ENCODE assay signal across 21 cellular contexts in the genomic region with DNA sequence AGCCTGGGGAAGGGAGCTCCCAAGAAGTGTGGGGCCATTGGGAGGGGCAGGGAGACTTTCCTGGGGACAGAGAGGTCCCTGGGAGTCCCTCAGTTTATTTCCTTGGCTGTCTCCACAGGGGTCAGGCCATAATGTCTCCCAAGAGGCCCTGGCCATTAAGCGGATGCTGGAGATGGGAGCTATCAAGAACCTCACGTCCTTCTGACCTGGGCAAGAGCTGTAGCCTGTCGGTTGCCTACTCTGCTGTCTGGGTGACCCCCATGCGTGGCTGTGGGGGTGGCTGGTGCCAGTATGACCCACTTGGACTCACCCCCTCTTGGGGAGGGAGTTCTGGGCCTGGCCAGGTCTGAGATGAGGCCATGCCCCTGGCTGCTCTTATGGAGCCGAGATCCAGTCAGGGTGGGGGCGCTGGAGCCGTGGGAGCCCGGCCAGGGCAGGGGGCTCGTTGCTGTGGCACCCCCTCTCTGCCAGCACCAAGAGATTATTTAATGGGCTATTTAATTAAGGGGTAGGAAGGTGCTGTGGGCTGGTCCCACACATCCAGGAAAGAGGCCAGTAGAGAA. TPM values are rescaled to one million over a fixed set of nuclear protein-coding genes. Genes with fewer than 3 reads are reported as not detected.
DNase-seq lines count a peak whose midpoint lies in the region; ATAC-seq and TF ChIP-seq lines count a peak whose summit lies in the region.
"Had no signal": no experiment of that assay in that cellular context is flagged by ENCODE, and none has a peak within 500 bp of the region (broad histone marks: within the 10 kb centered on the region; RNA-seq: fewer than 3 reads in every experiment).

No MANE protein-coding gene starts in this region.

- TF ChIP-seq CTCF in esophagus muscularis mucosa (IDR thresholded peaks at IDR 0.05) (no peak), transverse colon (IDR thresholded peaks at IDR 0.05) (no peak), glutamatergic neuron (IDR thresholded peaks at IDR 0.05; ENCODE audit: partially characterized antibody, unreplicated experiment) (no peak)

- in situ Hi-C loops in transverse colon (cut with MboI; ENCODE audit: low pct_ligation_motif_present in 1 of 4, low pct_unique_long_range_greater_than_20kb in 1 of 4, low sequenced_read_pairs in 3 of 4) = loop anchor here in 2 of 4 donors (10.0 to 25.0 kb wide), 2 partner anchors 99 to 102 kb away; partner anchors contain the start of gene DCPS (in 1 of the 2)

- no peaks in the 10 kb centered on the region for H3K9me3 Mint-ChIP-seq in glutamatergic neuron (ENCODE audit: unreplicated experiment)
- H3K9me3 Mint-ChIP-seq: activated naive CD8-positive, alpha-beta T cell treated with anti-CD3 and anti-CD28 coated beads for 36 hours; activated T-helper 17 cell treated with anti-CD3 and anti-CD28 coated beads, Interleukin-2, amount 50 U/mL, for 72 hours; CD8-positive, alpha-beta T cell had no signal

- DNase-seq in caudate nucleus (lab: John Stamatoyannopoulos, UW) = no peak
- no peak for DNase-seq in esophagus muscularis mucosa (ENCODE audit: extremely low spot score)
- no peak for DNase-seq in transverse colon
- no peak for DNase-seq in kidney glomerular epithelial cell (lab: John Stamatoyannopoulos, UW)
- no peak for DNase-seq in glutamatergic neuron
- DNase-seq: activated CD4-positive, alpha-beta T cell treated with anti-CD3 and anti-CD28 coated beads for 48 hours; activated naive CD8-positive, alpha-beta T cell treated with anti-CD3 and anti-CD28 coated beads for 36 hours; CD8-positive, alpha-beta T cell; cortex of kidney; DMS153; H7; NCI-H2107; NCI-H524; stimulated activated CD4-positive, alpha-beta T cell treated with anti-CD3 and anti-CD28 coated beads, Interleukin-4, amount 100 ng/mL, for 1 hour; stimulated activated naive CD4-positive, alpha-beta T cell treated with Interleukin-2 at 50 U/mL for 16 hours; T-helper 17 cell had no signal

- no peak overlapping the region for H3K4me3 Mint-ChIP-seq in glutamatergic neuron (ENCODE audit: unreplicated experiment)
- H3K4me3 Mint-ChIP-seq: activated naive CD8-positive, alpha-beta T cell treated with anti-CD3 and anti-CD28 coated beads for 36 hours; activated T-helper 17 cell treated with anti-CD3 and anti-CD28 coated beads, Interleukin-2, amount 50 U/mL, for 72 hours; CD8-positive, alpha-beta T cell; T-helper 17 cell had no signal

- intact Hi-C loops in esophagus muscularis mucosa (cut with DNase I) (no loop called here), transverse colon (cut with DNase I; ENCODE audit: low total_unique reads) (no loop called here)

- H3K36me3 ChIP-seq in esophagus muscularis mucosa = peaks cover 0 to 31% (median 24%) of the 10 kb centered on the region in 4 donors
- peaks cover 13% of the 10 kb centered on the region for H3K36me3 ChIP-seq in rectal smooth muscle tissue (ENCODE audit: control insufficient read depth, insufficient read depth, low read length)
- no peaks in the 10 kb centered on the region for H3K36me3 ChIP-seq in transverse colon

- H3K4me3 ChIP-seq in esophagus muscularis mucosa (no peak overlapping the region), rectal smooth muscle tissue (ENCODE audit: low read length) (no peak overlapping the region), transverse colon (no peak overlapping the region)
- H3K4me3 ChIP-seq: SK-N-MC had no signal

- no peak overlapping the region for H3K27ac Mint-ChIP-seq in glutamatergic neuron (ENCODE audit: unreplicated experiment)
- H3K27ac Mint-ChIP-seq: activated naive CD8-positive, alpha-beta T cell treated with anti-CD3 and anti-CD28 coated beads for 36 hours; activated T-helper 17 cell treated with anti-CD3 and anti-CD28 coated beads, Interleukin-2, amount 50 U/mL, for 72 hours; CD8-positive, alpha-beta T cell had no signal

- TF ChIP-seq EP300 in esophagus muscularis mucosa (IDR thresholded peaks at IDR 0.05) (no peak), transverse colon (IDR thresholded peaks at IDR 0.05; ENCODE audit: low read depth) (no peak)

- 97% methylated on average over 4 of the region's 9 CpGs for WGBS in esophagus muscularis mucosa
- 83% methylated on average over 9 of the region's 9 CpGs; no CpG with 5 or more reads in 1 of the 2 donors for WGBS in transverse colon (ENCODE audit: low coverage in 1 of 2), 2 donors

- no peaks in the 10 kb centered on the region for H3K36me3 Mint-ChIP-seq in glutamatergic neuron (ENCODE audit: unreplicated experiment)

- H3K27ac ChIP-seq in caudate nucleus (ENCODE audit: low read depth, low read length) (peak overlapping the region; percentile 81), esophagus muscularis mucosa (replicated peaks in 1 of 4) (peak overlapping the region; percentile 83 to 90 (median 86)), rectal smooth muscle tissue (ENCODE audit: low read depth, low read length) (peak overlapping the region; percentile 56), transverse colon (peak overlapping the region; percentile 77 to 86 (median 82))
- H3K27ac ChIP-seq: neutrophil, SK-N-MC had no signal

- H3K4me1 ChIP-seq in esophagus muscularis mucosa = peaks cover 43 to 73% (median 70%) of the 10 kb centered on the region in 4 donors
- peaks cover 20% of the 10 kb centered on the region for H3K4me1 ChIP-seq in rectal smooth muscle tissue (ENCODE audit: control insufficient read depth, insufficient read depth, low read length)
- peaks cover 16 to 37% (median 28%) of the 10 kb centered on the region in 4 donors for H3K4me1 ChIP-seq in transverse colon

- H3K27me3 ChIP-seq in esophagus muscularis mucosa = no peaks in the 10 kb centered on the region
- no peaks in the 10 kb centered on the region for H3K27me3 ChIP-seq in rectal smooth muscle tissue (ENCODE audit: control insufficient read depth, insufficient read depth, low read length)
- no peaks in the 10 kb centered on the region for H3K27me3 ChIP-seq in transverse colon
- H3K27me3 ChIP-seq: neutrophil had no signal

- no peak for TF ChIP-seq POLR2A in esophagus muscularis mucosa (IDR thresholded peaks at IDR 0.05; ENCODE audit: low read depth)
- no peak for TF ChIP-seq POLR2A in transverse colon (IDR thresholded peaks at IDR 0.05)

- no peak for ATAC-seq in HG02642 (IDR thresholded peaks at IDR 0.05; ENCODE audit: poor library complexity, unreplicated experiment)
- ATAC-seq: activated T-helper 17 cell treated with anti-CD3 and anti-CD28 coated beads, Interleukin-2, amount 50 U/mL, for 72 hours; CD8-positive, alpha-beta T cell; T-helper 17 cell had no signal

- no peak overlapping the region for H3K9ac ChIP-seq in rectal smooth muscle tissue (ENCODE audit: low read length)

- H3K9me3 ChIP-seq in esophagus muscularis mucosa (no peaks in the 10 kb centered on the region), transverse colon (no peaks in the 10 kb centered on the region)
- H3K9me3 ChIP-seq: neutrophil had no signal

- peaks cover 11% of the 10 kb centered on the region for H3K4me1 Mint-ChIP-seq in glutamatergic neuron (ENCODE audit: low read depth, unreplicated experiment)
- H3K4me1 Mint-ChIP-seq: activated T-helper 17 cell treated with anti-CD3 and anti-CD28 coated beads, Interleukin-2, amount 50 U/mL, for 72 hours had no signal

- peaks cover 2% of the 10 kb centered on the region for H3K27me3 Mint-ChIP-seq in glutamatergic neuron (ENCODE audit: unreplicated experiment)
- H3K27me3 Mint-ChIP-seq: activated T-helper 17 cell treated with anti-CD3 and anti-CD28 coated beads, Interleukin-2, amount 50 U/mL, for 72 hours; T-helper 17 cell had no signal

RNA-seq across cellular contexts. Expression of gene ST3GAL4, which starts 58.4 kb away (rescaled TPM):
- 10 to 100 TPM; 40.0 to 52.4 (median 40.5) TPM for total RNA-seq in esophagus muscularis mucosa
- 100 to 1,000 TPM in 3 of 4 donors, 10 to 100 TPM in 1; 26.1 to 206 (median 166) TPM for total RNA-seq in transverse colon
- 10.4 TPM for total RNA-seq in glutamatergic neuron (ENCODE audit: unreplicated experiment)
